In genomic region chr1:35433714-35434113, GRCh38 we compare ENCODE assay signal across 16 cellular contexts.
DNase-seq lines count a peak whose midpoint lies in the region; ATAC-seq, FAIRE-seq and TF ChIP-seq lines count a peak whose summit lies in the region.
"Had no signal": no experiment of that assay in that cellular context is flagged by ENCODE, and none has a peak within 500 bp of the region (broad histone marks: within the 10 kb centered on the region; RNA-seq: fewer than 3 reads in every experiment).

No MANE protein-coding gene starts in this region.

- H3K27ac ChIP-seq in HepG2 (ENCODE audit: extremely low read length, insufficient read depth, low read length), result no peak overlapping the region
- H3K27ac ChIP-seq in right lobe of liver, result no peak overlapping the region
- no peak overlapping the region for H3K27ac ChIP-seq in astrocyte (ENCODE audit: low read depth, low read length)
- no peak overlapping the region for H3K27ac ChIP-seq in mesenchymal stem cell (ENCODE audit: low read length, poor library complexity, severe bottlenecking)
- H3K27ac ChIP-seq: A549; BLaER1 treated with 17β-estradiol and CSF1 and Interleukin-3, amounts not matched to agents 10 nM and 100 nM had no signal

- peaks cover 15% of the 10 kb centered on the region for H3K79me1 ChIP-seq in mesenchymal stem cell (replicated peaks; ENCODE audit: low read length, poor library complexity, severe bottlenecking)

- no peaks in the 10 kb centered on the region for H3K4me1 Mint-ChIP-seq in astrocyte (ENCODE audit: low read depth, unreplicated experiment)
- H3K4me1 Mint-ChIP-seq in nephron progenitor cell, result no peaks in the 10 kb centered on the region

- CTCF ChIA-PET in HepG2 (lab: Yijun Ruan, JAX; ENCODE audit: low intra/inter-chr PET ratio, low total read pairs), result no interaction called here

- no peak overlapping the region for H3K18ac ChIP-seq in mesenchymal stem cell (ENCODE audit: low read depth in 1 of 2, low read length in 2 of 2)

- H3K9me3 ChIP-seq in HepG2 (ENCODE audit: low read length) (no peaks in the 10 kb centered on the region), right lobe of liver (no peaks in the 10 kb centered on the region), astrocyte (ENCODE audit: insufficient read depth, low read depth, low read length) (no peaks in the 10 kb centered on the region), mesenchymal stem cell (ENCODE audit: control insufficient read depth, low read length) (no peaks in the 10 kb centered on the region)
- H3K9me3 ChIP-seq: A549; BLaER1 treated with 17β-estradiol and CSF1 and Interleukin-3, amounts not matched to agents 10 nM and 100 nM had no signal

- WGBS in HepG2 (ENCODE audit: low lambda C conversion rate), result 96% methylated on average over 15 of the region's 15 CpGs
- 91% methylated on average over 4 of the region's 15 CpGs for WGBS in right lobe of liver (ENCODE audit: insufficient coverage, low coverage, low lambda C conversion rate, missing lambda C conversion rate)
- WGBS in mesenchymal stem cell, result 97% methylated on average over 10 of the region's 15 CpGs

- intact Hi-C loops in HepG2 (cut with micrococcal nuclease; ENCODE audit: unreplicated experiment) (no loop called here), right lobe of liver (cut with DNase I) (no loop called here)

- TF ChIP-seq CTCF in HepG2 (CRISPR knock-in tag; IDR thresholded peaks at IDR 0.05) (no peak), right lobe of liver (IDR thresholded peaks at IDR 0.05) (no peak), astrocyte (IDR thresholded peaks at IDR 0.05; ENCODE audit: insufficient read depth, low read depth, low read length) (no peak), nephron progenitor cell (IDR thresholded peaks at IDR 0.05) (no peak)

- no peak overlapping the region for H2BK15ac ChIP-seq in mesenchymal stem cell (ENCODE audit: low read depth, poor library complexity, severe bottlenecking)

- H3K4me3 ChIP-seq in HepG2 (replicated peaks in 1 of 3; ENCODE audit: insufficient read depth in 1 of 3, low read depth in 2 of 3, low read length in 3 of 3) (no peak overlapping the region), right lobe of liver (no peak overlapping the region), astrocyte (ENCODE audit: insufficient read depth, low read depth, low read length) (no peak overlapping the region), mesenchymal stem cell (ENCODE audit: insufficient read depth in 1 of 2, low read depth in 1 of 2, low read length in 2 of 2) (no peak overlapping the region)
- H3K4me3 ChIP-seq: A549; BLaER1 treated with 17β-estradiol and CSF1 and Interleukin-3, amounts not matched to agents 10 nM and 100 nM had no signal

- H4K8ac ChIP-seq in mesenchymal stem cell (ENCODE audit: low read length), result no peak overlapping the region

- TSS peak; percentile 51 for BruUV-seq in HepG2 (replicated peaks; lab: Mats Ljungman, UMichigan)

- H3K27me3 ChIP-seq in HepG2 (ENCODE audit: control insufficient read depth in 1 of 2, insufficient read depth in 2 of 2, low read length in 2 of 2) (no peaks in the 10 kb centered on the region), right lobe of liver (no peaks in the 10 kb centered on the region), astrocyte (ENCODE audit: insufficient read depth, low read length) (no peaks in the 10 kb centered on the region), mesenchymal stem cell (ENCODE audit: control insufficient read depth in 1 of 2, insufficient read depth in 1 of 2, low read length in 2 of 2) (no peaks in the 10 kb centered on the region)
- H3K27me3 ChIP-seq: BLaER1 treated with 17β-estradiol and CSF1 and Interleukin-3, amounts not matched to agents 10 nM and 100 nM had no signal

- POLR2A ChIA-PET in HepG2 (lab: Yijun Ruan, JAX), result no interaction called here

- no peaks in the 10 kb centered on the region for H3K9me3 Mint-ChIP-seq in astrocyte (ENCODE audit: unreplicated experiment)
- H3K9me3 Mint-ChIP-seq in nephron progenitor cell, result no peaks in the 10 kb centered on the region

- no peak overlapping the region for H3K23ac ChIP-seq in mesenchymal stem cell (ENCODE audit: low read length in 2 of 2)

- H3K4me1 ChIP-seq in HepG2 (ENCODE audit: insufficient read depth, low read length) (no peaks in the 10 kb centered on the region), right lobe of liver (no peaks in the 10 kb centered on the region), astrocyte (ENCODE audit: insufficient read depth, low read length) (no peaks in the 10 kb centered on the region), mesenchymal stem cell (ENCODE audit: control insufficient read depth, insufficient read depth, low read depth, low read length) (no peaks in the 10 kb centered on the region)
- H3K4me1 ChIP-seq: A549 had no signal

- H3K36me3 ChIP-seq in HepG2 (replicated peaks in 1 of 2; ENCODE audit: control insufficient read depth in 1 of 2, insufficient read depth in 2 of 2, low read length in 2 of 2) (peaks cover 17 to 39% of the 10 kb centered on the region in 2 experiments; a peak in 3 of 5 replicates), right lobe of liver (peaks cover 0 to 21% (median 14%) of the 10 kb centered on the region in 4 donors), astrocyte (ENCODE audit: insufficient read depth, low read length) (peaks cover 7% of the 10 kb centered on the region), mesenchymal stem cell (ENCODE audit: control insufficient read depth in 1 of 2, insufficient read depth in 2 of 2, low read depth in 1 of 2, low read length in 2 of 2) (peaks cover 61 to 66% of the 10 kb centered on the region in 2 experiments)

- DNase-seq in HepG2 (ENCODE audit: low spot score) (no peak), right lobe of liver (no peak), astrocyte (ENCODE audit: low read depth) (no peak), nephron progenitor cell (no peak), mesenchymal stem cell (no peak), UCSD-AML1 (lab: John Stamatoyannopoulos, UW; ENCODE audit: unreplicated experiment) (no peak)
- DNase-seq: DMS153, H9, NCI-H187 treated with DMSO at 0.1 percent for 48 hours, NCI-H526 treated with DMSO at 0.1 percent for 48 hours, OCI-M1 had no signal

- H2BK12ac ChIP-seq in mesenchymal stem cell (ENCODE audit: low read length in 2 of 2), result no peak overlapping the region

- FAIRE-seq in HepG2 (lab: Jason Lieb, UNC) (no peak), astrocyte (lab: Jason Lieb, UNC) (no peak)
- FAIRE-seq: A549 had no signal

- H2AFZ ChIP-seq in HepG2 (ENCODE audit: low read length) (no peak overlapping the region), astrocyte (ENCODE audit: low read depth, low read length) (no peak overlapping the region), mesenchymal stem cell (ENCODE audit: low read depth, low read length) (no peak overlapping the region)

- H3K79me2 ChIP-seq in HepG2 (ENCODE audit: insufficient read depth, low read length) (no peaks in the 10 kb centered on the region), astrocyte (ENCODE audit: insufficient read depth, low read length) (no peaks in the 10 kb centered on the region)

- no peak overlapping the region for H3K4me2 ChIP-seq in HepG2 (ENCODE audit: low read depth, low read length)
- no peak overlapping the region for H3K4me2 ChIP-seq in astrocyte (ENCODE audit: low read length)
- no peak overlapping the region for H3K4me2 ChIP-seq in mesenchymal stem cell (ENCODE audit: low read length, poor library complexity, severe bottlenecking)
- H3K4me2 ChIP-seq: A549; BLaER1 treated with 17β-estradiol and CSF1 and Interleukin-3, amounts not matched to agents 10 nM and 100 nM had no signal

- no peak overlapping the region for H3K4ac ChIP-seq in mesenchymal stem cell (ENCODE audit: low read depth in 1 of 2, low read length in 2 of 2)

- H4K20me1 ChIP-seq in HepG2 (ENCODE audit: insufficient read depth, low read length), result no peaks in the 10 kb centered on the region
- peaks cover 8% of the 10 kb centered on the region for H4K20me1 ChIP-seq in astrocyte (ENCODE audit: insufficient read depth, low read length)

- no peak for TF ChIP-seq EP300 in HepG2 (IDR thresholded peaks at IDR 0.05; ENCODE audit: low read depth in 2 of 2, low read length in 2 of 2)
- no peak for TF ChIP-seq EP300 in HepG2 (CRISPR knock-in tag; IDR thresholded peaks at IDR 0.05; ENCODE audit: borderline replicate concordance)

- H3K9ac ChIP-seq in HepG2 (ENCODE audit: insufficient read depth, low read depth, low read length), result no peak overlapping the region
- no peak overlapping the region for H3K9ac ChIP-seq in astrocyte (ENCODE audit: low read length)
- no peak overlapping the region for H3K9ac ChIP-seq in mesenchymal stem cell (ENCODE audit: low read length)
- H3K9ac ChIP-seq: BLaER1 treated with 17β-estradiol and CSF1 and Interleukin-3, amounts not matched to agents 10 nM and 100 nM had no signal

- H2BK120ac ChIP-seq in mesenchymal stem cell (ENCODE audit: low read depth, low read length), result no peak overlapping the region

- peaks cover 16% of the 10 kb centered on the region for H3K36me3 Mint-ChIP-seq in astrocyte (ENCODE audit: low read depth, unreplicated experiment)
- H3K36me3 Mint-ChIP-seq in nephron progenitor cell (ENCODE audit: low read depth), result peaks cover 63% of the 10 kb centered on the region

- TF ChIP-seq POLR2A in HepG2 (IDR thresholded peaks at IDR 0.05; ENCODE audit: insufficient read depth in 1 of 2, low read depth in 2 of 2, low read length in 2 of 2), result no peak
- TF ChIP-seq POLR2A in right lobe of liver (IDR thresholded peaks at IDR 0.05), result no peak

- H3K27me3 Mint-ChIP-seq in astrocyte (ENCODE audit: low read depth, unreplicated experiment), result no peaks in the 10 kb centered on the region
- no peaks in the 10 kb centered on the region for H3K27me3 Mint-ChIP-seq in nephron progenitor cell (ENCODE audit: low read depth, poor library complexity)
- H3K27me3 Mint-ChIP-seq: IgD-negative memory B cell had no signal

- H3K14ac ChIP-seq in mesenchymal stem cell (ENCODE audit: low read length in 2 of 2), result no peak overlapping the region

- ATAC-seq in HepG2 (no peak), right lobe of liver (no peak), GM19397 (IDR thresholded peaks at IDR 0.05; ENCODE audit: unreplicated experiment) (no peak), GM21723 (IDR thresholded peaks at IDR 0.05; ENCODE audit: unreplicated experiment) (no peak)
- ATAC-seq: A549 had no signal

- H3K27ac Mint-ChIP-seq in astrocyte (ENCODE audit: unreplicated experiment) (peak overlapping the region; percentile 31), nephron progenitor cell (peak overlapping the region; percentile 50)

- H2AK5ac ChIP-seq in mesenchymal stem cell (ENCODE audit: low read length, severe bottlenecking), result no peak overlapping the region

- no peak for TF ChIP-seq RAD21 in HepG2 (CRISPR knock-in tag; IDR thresholded peaks at IDR 0.05)

- no peak overlapping the region for H4K91ac ChIP-seq in mesenchymal stem cell (ENCODE audit: low read length)

- H3K4me3 Mint-ChIP-seq in astrocyte (ENCODE audit: unreplicated experiment) (no peak overlapping the region), nephron progenitor cell (no peak overlapping the region)
- H3K4me3 Mint-ChIP-seq: H9, IgD-negative memory B cell had no signal

- H2BK5ac ChIP-seq in mesenchymal stem cell (ENCODE audit: low read depth, low read length, poor library complexity, severe bottlenecking), result no peak overlapping the region

- in situ Hi-C loops in HepG2 (cut with HindIII; ENCODE audit: extremely low pct_ligation_motif_present, low pct_unique_long_range_greater_than_20kb), result loop anchor here (25.0 kb wide), 1 partner anchor 304 kb away; no protein-coding TSS in a partner anchor

TF ChIP-seq in HepG2, 621 proteins besides CTCF, POLR2A, EP300 and RAD21 (continues in another document):
- no peak for TF ChIP-seq PHF5A (CRISPR knock-in tag; IDR thresholded peaks at IDR 0.05; ENCODE audit: low read depth, unreplicated experiment)
